Comparison of ENCODE assay signal across 13 cellular contexts in genomic region chr1:89487972-89488371, GRCh38.
DNase-seq lines count a peak whose midpoint lies in the region; ATAC-seq and TF ChIP-seq lines count a peak whose summit lies in the region.
"Had no signal": no experiment of that assay in that cellular context is flagged by ENCODE, and none has a peak within 500 bp of the region (broad histone marks: within the 10 kb centered on the region; RNA-seq: fewer than 3 reads in every experiment).

No MANE protein-coding gene starts in this region.

- H3K27ac Mint-ChIP-seq in T-helper 1 cell treated with Interleukin-12 subunit alpha and Interleukin-12 subunit beta and Interleukin-4 antibody, amounts not matched to agents 30 μg/mL and 1 μg/mL, for 36 hours: peak overlapping the region; percentile 5
- H3K27ac Mint-ChIP-seq: progenitor cell of endocrine pancreas had no signal

- H3K4me1 Mint-ChIP-seq in T-helper 1 cell treated with Interleukin-12 subunit alpha and Interleukin-12 subunit beta and Interleukin-4 antibody, amounts not matched to agents 30 μg/mL and 1 μg/mL, for 36 hours (ENCODE audit: low read depth): peaks cover 25% of the 10 kb centered on the region

- ATAC-seq in HG02973 (IDR thresholded peaks at IDR 0.05; ENCODE audit: unreplicated experiment): peak; percentile 72

- peaks cover 4% of the 10 kb centered on the region for H3K27me3 Mint-ChIP-seq in T-helper 1 cell treated with Interleukin-12 subunit alpha and Interleukin-12 subunit beta and Interleukin-4 antibody, amounts not matched to agents 30 μg/mL and 1 μg/mL, for 36 hours (ENCODE audit: low read depth)
- H3K27me3 Mint-ChIP-seq: progenitor cell of endocrine pancreas had no signal

- peak; percentile 27 for DNase-seq in stimulated activated CD4-positive, alpha-beta T cell treated with anti-CD3 and anti-CD28 coated beads, Interleukin-15, amount 100 ng/mL, for 24 hours
- DNase-seq in stimulated activated CD4-positive, alpha-beta T cell treated with anti-CD3 and anti-CD28 coated beads, Interleukin-4, amount 100 ng/mL, for 1 hour: no peak
- DNase-seq in NCI-H1105 (lab: John Stamatoyannopoulos, UW): no peak
- no peak for DNase-seq in NCI-H345 (lab: John Stamatoyannopoulos, UW)
- DNase-seq in COLO829 (ENCODE audit: low spot score): no peak
- DNase-seq in erythroblast (lab: John Stamatoyannopoulos, UW): no peak
- DNase-seq: activated T-cell treated with anti-CD3 and anti-CD28 coated beads, Interleukin-2, amount 50 U/mL, for 48 hours; Kasumi-1; NK-92 treated with Interleukin-12 subunit alpha and Interleukin-12 subunit beta, amount 100 ng/mL, for 24 hours; stimulated activated CD4-positive, alpha-beta T cell treated with anti-CD3 and anti-CD28 coated beads, Interleukin-12 subunit alpha, Interleukin-12 subunit beta, amount 100 ng/mL, for 4 hours had no signal

- peaks cover 9% of the 10 kb centered on the region for H3K36me3 Mint-ChIP-seq in T-helper 1 cell treated with Interleukin-12 subunit alpha and Interleukin-12 subunit beta and Interleukin-4 antibody, amounts not matched to agents 30 μg/mL and 1 μg/mL, for 36 hours (ENCODE audit: low read depth)

- H3K4me3 Mint-ChIP-seq in T-helper 1 cell treated with Interleukin-12 subunit alpha and Interleukin-12 subunit beta and Interleukin-4 antibody, amounts not matched to agents 30 μg/mL and 1 μg/mL, for 36 hours: no peak overlapping the region

- H3K9me3 Mint-ChIP-seq in T-helper 1 cell treated with Interleukin-12 subunit alpha and Interleukin-12 subunit beta and Interleukin-4 antibody, amounts not matched to agents 30 μg/mL and 1 μg/mL, for 36 hours: peaks cover 20% of the 10 kb centered on the region

- no peak for TF ChIP-seq POLR2A in erythroblast (IDR thresholded peaks at IDR 0.05; ENCODE audit: low read length)
